In genomic region chr13:110103026-110103425, GRCh38 we compare ENCODE assay signal across 18 cellular contexts.
"Had no signal": no experiment of that assay in that cellular context is flagged by ENCODE, and none has a peak within 500 bp of the region (broad histone marks: within the 10 kb centered on the region; RNA-seq: fewer than 3 reads in every experiment).

No MANE protein-coding gene starts in this region.

- H3K4me1 ChIP-seq: neural progenitor cell, suprapubic skin, vagina had no signal

- H3K27ac ChIP-seq: coronary artery, heart right ventricle, neural progenitor cell, right atrium auricular region, suprapubic skin, vagina had no signal

- DNase-seq: activated CD4-positive, alpha-beta memory T cell treated with anti-CD3 and anti-CD28 coated beads for 36 hours; activated CD4-positive, alpha-beta T cell treated with anti-CD3 and anti-CD28 coated beads for 36 hours; activated CD8-positive, alpha-beta memory T cell treated with anti-CD3 and anti-CD28 coated beads, Interleukin-2, amount 10 ng/mL, durations not matched to agents 7 days and 5 days; activated naive CD4-positive, alpha-beta T cell; activated naive CD8-positive, alpha-beta T cell treated with anti-CD3 and anti-CD28 coated beads for 36 hours; anterior cingulate cortex; erythroblast; heart right ventricle; left ventricle myocardium superior; naive thymus-derived CD4-positive, alpha-beta T cell; trophoblast cell had no signal

- H3K4me2 ChIP-seq: neural progenitor cell had no signal

- H3K4me3 ChIP-seq: coronary artery, heart right ventricle, neural progenitor cell, right atrium auricular region, suprapubic skin, vagina had no signal

- H3K27me3 ChIP-seq: heart right ventricle, neural progenitor cell, right atrium auricular region, suprapubic skin, vagina had no signal

- H3K36me3 ChIP-seq: heart right ventricle, right atrium auricular region, suprapubic skin, vagina had no signal

- ATAC-seq: activated CD4-positive, alpha-beta T cell treated with anti-CD3 and anti-CD28 coated beads for 36 hours; activated CD8-positive, alpha-beta memory T cell treated with anti-CD3 and anti-CD28 coated beads, Interleukin-2, amount 10 ng/mL, durations not matched to agents 7 days and 5 days; activated T-helper 17 cell treated with anti-CD3 and anti-CD28 coated beads, Interleukin-2, amount 50 U/mL, for 72 hours; heart right ventricle; left ventricle myocardium superior; naive thymus-derived CD4-positive, alpha-beta T cell; WTC11 had no signal

- H2AFZ ChIP-seq: neural progenitor cell had no signal

- H3K9me3 ChIP-seq: suprapubic skin, vagina had no signal

- H3K9ac ChIP-seq: neural progenitor cell had no signal
